In genomic region chr20:33444797-33445560, GRCh38 we compare ENCODE assay signal across 8 cellular contexts. TPM values are rescaled to one million over a fixed set of nuclear protein-coding genes. Genes with fewer than 3 reads are reported as not detected.
DNase-seq lines count a peak whose midpoint lies in the region; ATAC-seq and TF ChIP-seq lines count a peak whose summit lies in the region.

No MANE protein-coding gene starts in this region.

- peak overlapping the region in 43 of 59 donors; percentile 2 to 88 (median 67) for H3K27ac ChIP-seq in dorsolateral prefrontal cortex

- H2AFZ ChIP-seq in neuron (ENCODE audit: low read depth, low read length): no peak overlapping the region

- peaks cover 12% of the 10 kb centered on the region for H3K4me1 ChIP-seq in neuron (ENCODE audit: insufficient read depth, low read length)

- intact Hi-C loops in dorsolateral prefrontal cortex (cut with DNase I): loop anchor here in 1 of 2 donors (5.0 kb wide), 1 partner anchor 43 kb away; the partner anchor contains the start of gene CDK5RAP1

- no peaks in the 10 kb centered on the region for H3K36me3 ChIP-seq in neuron (ENCODE audit: insufficient read depth, low read length)

- H3K4me3 ChIP-seq in dorsolateral prefrontal cortex: peak overlapping the region in 46 of 59 donors; percentile 54 to 87 (median 78)
- peak overlapping the region; percentile 56 for H3K4me3 ChIP-seq in neuron (ENCODE audit: low read length)

- DNase-seq in NCI-H1694 treated with DMSO at 0.1 percent for 48 hours (lab: John Stamatoyannopoulos, UW): peak; percentile 7
- no peak for DNase-seq in NCI-H1694 (lab: John Stamatoyannopoulos, UW)
- DNase-seq in SW480 (ENCODE audit: low spot score): peak; percentile 56
- peak in 1 of 10 donors; percentile 23 for DNase-seq in dorsolateral prefrontal cortex
- no peak for DNase-seq in AG20443 (ENCODE audit: low spot score)

- TF ChIP-seq CTCF in dorsolateral prefrontal cortex (IDR thresholded peaks at IDR 0.05 in 54 of 56, conservative IDR thresholded peaks at IDR 0.05 in 2 of 56; ENCODE audit: low read depth in 1 of 56, partially characterized antibody in 56 of 56): peak in 22 of 56 donors; percentile 5 to 51 (median 20)

- H3K9me3 ChIP-seq in neuron (ENCODE audit: low read length): no peaks in the 10 kb centered on the region

- ATAC-seq in GM21529 (IDR thresholded peaks at IDR 0.05; ENCODE audit: unreplicated experiment): no peak
- ATAC-seq in GM21528 (IDR thresholded peaks at IDR 0.05; ENCODE audit: low FRiP score, unreplicated experiment): no peak

- H3K27me3 ChIP-seq in dorsolateral prefrontal cortex: no peaks in the 10 kb centered on the region
- H3K27me3 ChIP-seq in neuron (ENCODE audit: insufficient read depth, low read length): no peaks in the 10 kb centered on the region

RNA-seq across cellular contexts. Expression of gene SNTA1, which starts 1.4 kb away (rescaled TPM):
- 100 to 1,000 TPM in 12 of 120 experiments, 10 to 100 TPM in 108; 35.4 to 180 (median 77.4) TPM for total RNA-seq in dorsolateral prefrontal cortex

RNA-seq across cellular contexts. Expression of gene CDK5RAP1, which starts 43.7 kb away (rescaled TPM):
- total RNA-seq in dorsolateral prefrontal cortex: 10 to 100 TPM; 30.0 to 60.3 (median 42.9) TPM

RNA-seq across cellular contexts. Expression of gene CBFA2T2, which starts 44.9 kb away (rescaled TPM):
- total RNA-seq in dorsolateral prefrontal cortex: 10 to 100 TPM; 30.2 to 61.1 (median 39.7) TPM

Comparison
In these comparisons a context has a peak if more than half of its experiments do, and no peak if none do; other contexts are left out.
1. DNase-seq: peak in NCI-H1694 treated with DMSO at 0.1 percent for 48 hours (single experiment) and SW480 (single experiment); none in NCI-H1694 (single experiment) and AG20443 (single experiment).